25 cellular contexts compared by ENCODE assay signal in the genomic region with DNA sequence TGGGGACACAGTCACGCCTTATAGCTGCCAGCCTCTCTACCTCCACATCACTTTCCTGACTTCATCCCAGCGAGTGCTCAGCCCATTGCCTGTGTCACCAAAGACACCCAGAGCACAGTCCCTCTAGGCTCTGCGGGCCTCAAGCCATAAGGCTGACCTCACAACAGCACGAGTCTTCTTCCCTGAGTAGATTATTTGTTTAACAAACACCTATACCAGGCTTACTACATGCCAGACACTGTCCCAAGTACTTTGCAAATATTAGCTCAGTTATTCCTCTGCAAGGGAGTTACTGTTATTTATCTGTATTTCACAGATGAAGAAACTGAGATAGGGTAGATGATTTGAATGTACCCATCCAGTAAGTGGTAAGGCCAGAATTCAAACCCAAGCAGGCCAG.
DNase-seq lines count a peak whose midpoint lies in the region; ATAC-seq lines count a peak whose summit lies in the region.
"Had no signal": no experiment of that assay in that cellular context is flagged by ENCODE, and none has a peak within 500 bp of the region (broad histone marks: within the 10 kb centered on the region; RNA-seq: fewer than 3 reads in every experiment).

No MANE protein-coding gene starts in this region.

- no peaks in the 10 kb centered on the region for H3K27me3 ChIP-seq in neuronal stem cell (ENCODE audit: control insufficient read depth in 3 of 3, insufficient read depth in 3 of 3, low read depth in 1 of 3, low read length in 3 of 3)
- H3K27me3 ChIP-seq: SJCRH30 had no signal

- no peak overlapping the region for H2AK5ac ChIP-seq in neuronal stem cell (ENCODE audit: low read depth, low read length)

- POLR2A ChIA-PET in activated CD4-positive, alpha-beta T cell treated with anti-CD3 and anti-CD28 coated beads, Interleukin-2, amount 10 ng/mL, durations not matched to agents 7 days and 5 days (lab: Charles Lee): no interaction called here

- no peak overlapping the region for H4K91ac ChIP-seq in neuronal stem cell (ENCODE audit: low read depth, low read length, poor library complexity)

- peaks cover 6% of the 10 kb centered on the region for H3K4me1 Mint-ChIP-seq in activated CD4-positive, alpha-beta T cell treated with anti-CD3 and anti-CD28 coated beads, Interleukin-2, amount 10 ng/mL, durations not matched to agents 7 days and 5 days
- H3K4me1 Mint-ChIP-seq in activated CD4-positive, alpha-beta T cell treated with anti-CD3 and anti-CD28 coated beads, Interleukin-2, amount 10 ng/mL, durations not matched to agents 24 days and 14 days: peaks cover 5% of the 10 kb centered on the region
- H3K4me1 Mint-ChIP-seq in activated naive CD8-positive, alpha-beta T cell treated with anti-CD3 and anti-CD28 coated beads, Interleukin-2, amount 50 U/mL, for 24 hours: peaks cover 12% of the 10 kb centered on the region

- H3K9me3 ChIP-seq in neuronal stem cell (replicated peaks in 1 of 2; ENCODE audit: control insufficient read depth in 2 of 2, insufficient read depth in 1 of 2, low read depth in 1 of 2, low read length in 2 of 2): no peaks in the 10 kb centered on the region
- H3K9me3 ChIP-seq: HAP-1, SJCRH30 had no signal

- H3K18ac ChIP-seq in neuronal stem cell (ENCODE audit: low read length): peak overlapping the region; percentile 63

- peak overlapping the region; percentile 63 for H2BK15ac ChIP-seq in neuronal stem cell (ENCODE audit: low read length)

- no peak overlapping the region for H3K4ac ChIP-seq in neuronal stem cell (ENCODE audit: low read length)

- no peak overlapping the region for H2BK12ac ChIP-seq in neuronal stem cell (ENCODE audit: low read length)

- no peak overlapping the region for H3K14ac ChIP-seq in neuronal stem cell (ENCODE audit: low read length)

- no peaks in the 10 kb centered on the region for H3K9me3 Mint-ChIP-seq in activated CD4-positive, alpha-beta T cell treated with anti-CD3 and anti-CD28 coated beads, Interleukin-2, amount 10 ng/mL, durations not matched to agents 7 days and 5 days
- no peaks in the 10 kb centered on the region for H3K9me3 Mint-ChIP-seq in activated CD4-positive, alpha-beta T cell treated with anti-CD3 and anti-CD28 coated beads, Interleukin-2, amount 10 ng/mL, durations not matched to agents 24 days and 14 days
- H3K9me3 Mint-ChIP-seq in activated naive CD8-positive, alpha-beta T cell treated with anti-CD3 and anti-CD28 coated beads, Interleukin-2, amount 50 U/mL, for 24 hours: no peaks in the 10 kb centered on the region

- no peak overlapping the region for H3K4me2 ChIP-seq in neuronal stem cell (ENCODE audit: insufficient read depth, low read length, poor library complexity, severe bottlenecking)
- H3K4me2 ChIP-seq: PC-9 had no signal

- H4K8ac ChIP-seq in neuronal stem cell (ENCODE audit: low read depth, low read length): no peak overlapping the region

- no peaks in the 10 kb centered on the region for H3K79me1 ChIP-seq in neuronal stem cell (ENCODE audit: low read depth, low read length)

- intact Hi-C loops in activated CD4-positive, alpha-beta T cell treated with anti-CD3 and anti-CD28 coated beads, Interleukin-2, amount 10 ng/mL, durations not matched to agents 24 days and 14 days (cut with micrococcal nuclease): no loop called here

- no peak overlapping the region for H2AFZ ChIP-seq in neuronal stem cell (ENCODE audit: low read length)
- H2AFZ ChIP-seq: PC-9 had no signal

- CTCF ChIA-PET in activated CD4-positive, alpha-beta T cell treated with anti-CD3 and anti-CD28 coated beads, Interleukin-2, amount 10 ng/mL, durations not matched to agents 7 days and 5 days (lab: Charles Lee): interaction anchor here (0.6 to 1.2 kb wide), 4 partner anchors 8 to 1875 kb away, joined by 3 to 4 read pairs (median 3); no protein-coding TSS in a partner anchor

- H3K9ac ChIP-seq in neuronal stem cell (ENCODE audit: low read depth, low read length, poor library complexity): no peak overlapping the region

- no peak for ATAC-seq in HG03097 (IDR thresholded peaks at IDR 0.05; ENCODE audit: low FRiP score, unreplicated experiment)
- no peak for ATAC-seq in GM19463 (IDR thresholded peaks at IDR 0.05; ENCODE audit: unreplicated experiment)
- ATAC-seq in activated naive CD8-positive, alpha-beta T cell treated with anti-CD3 and anti-CD28 coated beads, Interleukin-2, amount 50 U/mL, for 24 hours: no peak
- ATAC-seq: Right ventricle myocardium inferior, SK-N-SH treated with all-trans-retinoic acid at 6 μM for 48 hours had no signal

- H3K4me3 ChIP-seq in neuronal stem cell (ENCODE audit: low read length in 2 of 2): no peak overlapping the region
- H3K4me3 ChIP-seq: HAP-1, PC-9, SJCRH30 had no signal

- peak overlapping the region; percentile 2 for H3K27ac Mint-ChIP-seq in activated CD4-positive, alpha-beta T cell treated with anti-CD3 and anti-CD28 coated beads, Interleukin-2, amount 10 ng/mL, durations not matched to agents 7 days and 5 days
- no peak overlapping the region for H3K27ac Mint-ChIP-seq in activated CD4-positive, alpha-beta T cell treated with anti-CD3 and anti-CD28 coated beads, Interleukin-2, amount 10 ng/mL, durations not matched to agents 24 days and 14 days
- no peak overlapping the region for H3K27ac Mint-ChIP-seq in activated naive CD8-positive, alpha-beta T cell treated with anti-CD3 and anti-CD28 coated beads, Interleukin-2, amount 50 U/mL, for 24 hours
- H3K27ac Mint-ChIP-seq: B cell, HFFc6 had no signal

- H2BK5ac ChIP-seq in neuronal stem cell (ENCODE audit: low read length): no peak overlapping the region

- peaks cover 0 to 9% of the 10 kb centered on the region in 2 donors for H3K4me1 ChIP-seq in neuronal stem cell (ENCODE audit: control insufficient read depth in 2 of 2, insufficient read depth in 1 of 2, low read depth in 1 of 2, low read length in 2 of 2)

- no peak for DNase-seq in activated CD4-positive, alpha-beta T cell treated with anti-CD3 and anti-CD28 coated beads, Interleukin-2, amount 10 ng/mL, durations not matched to agents 7 days and 5 days
- no peak for DNase-seq in activated CD4-positive, alpha-beta T cell treated with anti-CD3 and anti-CD28 coated beads, Interleukin-2, amount 10 ng/mL, durations not matched to agents 24 days and 14 days
- DNase-seq in NCI-H2029 treated with DMSO at 0.1 percent for 48 hours (lab: John Stamatoyannopoulos, UW) (peak; percentile 15), neuronal stem cell (ENCODE audit: low spot score) (no peak)
- no peak for DNase-seq in activated naive CD8-positive, alpha-beta T cell treated with anti-CD3 and anti-CD28 coated beads, Interleukin-2, amount 50 U/mL, for 24 hours
- DNase-seq: DMS153; GOT3; HFFc6; IMR-90; KG1; NCI-H1048; NCI-H1417 treated with DMSO at 0.1 percent for 48 hours; NCI-H446; NCI-H524 treated with DMSO at 0.1 percent for 48 hours; NCI-H82; NK-92 treated with Interleukin-12 subunit alpha and Interleukin-12 subunit beta, amount 100 ng/mL, for 24 hours; PC-9; SJCRH30 had no signal

- no peak overlapping the region for H3K4me3 Mint-ChIP-seq in activated CD4-positive, alpha-beta T cell treated with anti-CD3 and anti-CD28 coated beads, Interleukin-2, amount 10 ng/mL, durations not matched to agents 7 days and 5 days
- H3K4me3 Mint-ChIP-seq in activated CD4-positive, alpha-beta T cell treated with anti-CD3 and anti-CD28 coated beads, Interleukin-2, amount 10 ng/mL, durations not matched to agents 24 days and 14 days: no peak overlapping the region
- no peak overlapping the region for H3K4me3 Mint-ChIP-seq in activated naive CD8-positive, alpha-beta T cell treated with anti-CD3 and anti-CD28 coated beads, Interleukin-2, amount 50 U/mL, for 24 hours
- H3K4me3 Mint-ChIP-seq: B cell, HFFc6 had no signal

- H3K27ac ChIP-seq in neuronal stem cell (replicated peaks; ENCODE audit: low read length): no peak overlapping the region
- H3K27ac ChIP-seq: 22Rv1, PC-9, SJCRH30 had no signal

- H3K23ac ChIP-seq in neuronal stem cell (ENCODE audit: low read depth, low read length, poor library complexity): no peak overlapping the region

- H3K36me3 ChIP-seq in neuronal stem cell (replicated peaks in 1 of 2; ENCODE audit: control insufficient read depth in 2 of 2, insufficient read depth in 2 of 2, low read length in 2 of 2): no peaks in the 10 kb centered on the region
- H3K36me3 ChIP-seq: HAP-1, SJCRH30 had no signal

- no peaks in the 10 kb centered on the region for H3K36me3 Mint-ChIP-seq in activated CD4-positive, alpha-beta T cell treated with anti-CD3 and anti-CD28 coated beads, Interleukin-2, amount 10 ng/mL, durations not matched to agents 7 days and 5 days (ENCODE audit: low read depth)
- no peaks in the 10 kb centered on the region for H3K36me3 Mint-ChIP-seq in activated CD4-positive, alpha-beta T cell treated with anti-CD3 and anti-CD28 coated beads, Interleukin-2, amount 10 ng/mL, durations not matched to agents 24 days and 14 days (ENCODE audit: low read depth)
- no peaks in the 10 kb centered on the region for H3K36me3 Mint-ChIP-seq in activated naive CD8-positive, alpha-beta T cell treated with anti-CD3 and anti-CD28 coated beads, Interleukin-2, amount 50 U/mL, for 24 hours (ENCODE audit: low read depth)

- H3K27me3 Mint-ChIP-seq in activated CD4-positive, alpha-beta T cell treated with anti-CD3 and anti-CD28 coated beads, Interleukin-2, amount 10 ng/mL, durations not matched to agents 7 days and 5 days: no peaks in the 10 kb centered on the region
- H3K27me3 Mint-ChIP-seq in activated CD4-positive, alpha-beta T cell treated with anti-CD3 and anti-CD28 coated beads, Interleukin-2, amount 10 ng/mL, durations not matched to agents 24 days and 14 days: no peaks in the 10 kb centered on the region
- no peaks in the 10 kb centered on the region for H3K27me3 Mint-ChIP-seq in activated naive CD8-positive, alpha-beta T cell treated with anti-CD3 and anti-CD28 coated beads, Interleukin-2, amount 50 U/mL, for 24 hours
- H3K27me3 Mint-ChIP-seq: B cell had no signal

- no peak overlapping the region for H2BK120ac ChIP-seq in neuronal stem cell (ENCODE audit: low read depth, low read length)

- no CpG with 5 or more reads among the region's 4 CpGs for WGBS in neuronal stem cell (ENCODE audit: extremely low coverage in 2 of 2, insufficient read length in 2 of 2, insufficient replicate concordance in 1 of 2), 2 donors
